8 cellular contexts compared by ENCODE assay signal in genomic region chr17:51153210-51154072, GRCh38. TPM values are rescaled to one million over a fixed set of nuclear protein-coding genes. Genes with fewer than 3 reads are reported as not detected.
A peak's percentile ranks its signal among the peaks of the same experiment; 100 is the strongest.
DNase-seq lines count a peak whose midpoint lies in the region; ATAC-seq and TF ChIP-seq lines count a peak whose summit lies in the region.

Gene NME1 (plus strand): TSS chr17:51153559. CDS start chr17:51155655, 2,096 bp downstream.

- peak; percentile 81 for TF ChIP-seq CTCF in fibroblast of mammary gland (conservative IDR thresholded peaks at IDR 0.05; ENCODE audit: control insufficient read depth, insufficient read depth, low read depth, low read length)

- H3K79me2 ChIP-seq in GM23248 (ENCODE audit: insufficient read depth): peaks cover 50% of the 10 kb centered on the region

- no peaks in the 10 kb centered on the region for H3K27me3 Mint-ChIP-seq in activated T-helper 1 cell treated with anti-CD3 and anti-CD28 coated beads, Interleukin-12 subunit alpha, Interleukin-12 subunit beta, Interleukin-2, Interleukin-4 antibody, amounts not matched to agents 30 ng/mL and 10 ng/mL and 1 ng/mL, durations not matched to agents 14 hours and 24 hours and 36 hours (ENCODE audit: insufficient read depth)
- no peaks in the 10 kb centered on the region for H3K27me3 Mint-ChIP-seq in naive thymus-derived CD8-positive, alpha-beta T cell

- H3K4me1 ChIP-seq in GM23248 (ENCODE audit: insufficient read depth): peaks cover 11% of the 10 kb centered on the region; the same call in 1 of the 2 replicates

- peaks cover 21% of the 10 kb centered on the region for H3K4me1 Mint-ChIP-seq in activated T-helper 1 cell treated with anti-CD3 and anti-CD28 coated beads, Interleukin-12 subunit alpha, Interleukin-12 subunit beta, Interleukin-2, Interleukin-4 antibody, amounts not matched to agents 30 ng/mL and 10 ng/mL and 1 ng/mL, durations not matched to agents 14 hours and 24 hours and 36 hours (ENCODE audit: low read depth)
- peaks cover 0 to 12% (median 5%) of the 10 kb centered on the region in 4 donors for H3K4me1 Mint-ChIP-seq in naive thymus-derived CD8-positive, alpha-beta T cell

- intact Hi-C loops in activated T-helper 1 cell treated with anti-CD3 and anti-CD28 coated beads, Interleukin-12 subunit alpha, Interleukin-12 subunit beta, Interleukin-2, Interleukin-4 antibody, amounts not matched to agents 30 ng/mL and 10 ng/mL and 1 ng/mL, durations not matched to agents 14 hours and 24 hours and 36 hours (cut with micrococcal nuclease): loop anchor here (1.0 to 10.0 kb wide), 8 partner anchors 13 to 449 kb away; partner anchors contain the start of genes ANKRD40, MBTD1, NME2 and TOB1

- peaks cover 19% of the 10 kb centered on the region for H3K36me3 Mint-ChIP-seq in activated T-helper 1 cell treated with anti-CD3 and anti-CD28 coated beads, Interleukin-12 subunit alpha, Interleukin-12 subunit beta, Interleukin-2, Interleukin-4 antibody, amounts not matched to agents 30 ng/mL and 10 ng/mL and 1 ng/mL, durations not matched to agents 14 hours and 24 hours and 36 hours (ENCODE audit: low read depth)
- peaks cover 0 to 27% (median 3%) of the 10 kb centered on the region in 3 donors for H3K36me3 Mint-ChIP-seq in naive thymus-derived CD8-positive, alpha-beta T cell

- H3K9me3 ChIP-seq in GM23248 (ENCODE audit: low read depth): no peaks in the 10 kb centered on the region

- H3K4me3 ChIP-seq in GM23248: peak within 1 kb of the TSS; percentile 83
- H3K4me3 ChIP-seq in fibroblast of mammary gland (ENCODE audit: control insufficient read depth, low read depth, low read length): peak within 1 kb of the TSS; percentile 96

- peak; percentile 91 to 97 for ATAC-seq in naive thymus-derived CD8-positive, alpha-beta T cell

- peaks cover 15% of the 10 kb centered on the region; the same call in 1 of the 2 replicates for H3F3A ChIP-seq in GM23248 (ENCODE audit: insufficient read depth)

- H3K27ac Mint-ChIP-seq in activated T-helper 1 cell treated with anti-CD3 and anti-CD28 coated beads, Interleukin-12 subunit alpha, Interleukin-12 subunit beta, Interleukin-2, Interleukin-4 antibody, amounts not matched to agents 30 ng/mL and 10 ng/mL and 1 ng/mL, durations not matched to agents 14 hours and 24 hours and 36 hours: no peak within 1 kb of the TSS
- no peak within 1 kb of the TSS for H3K27ac Mint-ChIP-seq in naive thymus-derived CD8-positive, alpha-beta T cell

- H4K20me1 ChIP-seq in GM23248 (ENCODE audit: insufficient read depth): no peaks in the 10 kb centered on the region

- POLR2A ChIA-PET in naive thymus-derived CD8-positive, alpha-beta T cell (lab: Charles Lee): interaction anchor here (0.6 to 3.0 kb wide), 9 partner anchors 10 to 301 kb away, joined by 3 to 37 read pairs (median 11); partner anchors contain the start of genes NME2, SPAG9 and TOB1

- H3K36me3 ChIP-seq in GM23248 (ENCODE audit: low read depth): no peaks in the 10 kb centered on the region; the same call in 1 of the 2 replicates

- whole genome bisulfite sequencing in GM23248 (ENCODE audit: low coverage in 1 of 2, low lambda C conversion rate in 2 of 2, missing lambda C conversion rate in 2 of 2), 2 experiments: 1% methylated on average over 58 to 60 of the region's 60 CpGs

- peak; percentile 100 for DNase-seq in EL
- DNase-seq in GM23248: peak; percentile 100
- peak; percentile 100 for DNase-seq in Kasumi-1 (lab: John Stamatoyannopoulos, UW)
- DNase-seq in RKO (ENCODE audit: low spot score): peak; percentile 100
- DNase-seq in activated T-helper 1 cell treated with anti-CD3 and anti-CD28 coated beads, Interleukin-12 subunit alpha, Interleukin-12 subunit beta, Interleukin-2, Interleukin-4 antibody, amounts not matched to agents 30 ng/mL and 10 ng/mL and 1 ng/mL, durations not matched to agents 14 hours and 24 hours and 36 hours (ENCODE audit: low spot score): peak; percentile 96
- peak; percentile 100 for DNase-seq in fibroblast of mammary gland (ENCODE audit: low read depth)
- DNase-seq in naive thymus-derived CD8-positive, alpha-beta T cell: peak; percentile 89 to 99 (median 98)
- DNase-seq in stimulated activated naive CD4-positive, alpha-beta T cell (lab: John Stamatoyannopoulos, UW): peak; percentile 93 to 98 (median 96)

- peak within 1 kb of the TSS; percentile 93 for H2AFZ ChIP-seq in GM23248

- H3K9me3 Mint-ChIP-seq in activated T-helper 1 cell treated with anti-CD3 and anti-CD28 coated beads, Interleukin-12 subunit alpha, Interleukin-12 subunit beta, Interleukin-2, Interleukin-4 antibody, amounts not matched to agents 30 ng/mL and 10 ng/mL and 1 ng/mL, durations not matched to agents 14 hours and 24 hours and 36 hours: no peaks in the 10 kb centered on the region
- no peaks in the 10 kb centered on the region for H3K9me3 Mint-ChIP-seq in naive thymus-derived CD8-positive, alpha-beta T cell

- no peaks in the 10 kb centered on the region for H3K27me3 ChIP-seq in GM23248 (replicated peaks; ENCODE audit: insufficient read depth)

- H3K4me2 ChIP-seq in GM23248 (ENCODE audit: unreplicated experiment): peak within 1 kb of the TSS; percentile 94

- H3K9ac ChIP-seq in GM23248: peak within 1 kb of the TSS; percentile 87

- H3K27ac ChIP-seq in GM23248: peak within 1 kb of the TSS; percentile 79

- in situ Hi-C loops in GM23248 (cut with MboI): no loop called here

- no peak within 1 kb of the TSS for H3K4me3 Mint-ChIP-seq in activated T-helper 1 cell treated with anti-CD3 and anti-CD28 coated beads, Interleukin-12 subunit alpha, Interleukin-12 subunit beta, Interleukin-2, Interleukin-4 antibody, amounts not matched to agents 30 ng/mL and 10 ng/mL and 1 ng/mL, durations not matched to agents 14 hours and 24 hours and 36 hours
- H3K4me3 Mint-ChIP-seq in naive thymus-derived CD8-positive, alpha-beta T cell: no peak within 1 kb of the TSS

- no peaks in the 10 kb centered on the region for H3K9me2 ChIP-seq in GM23248 (ENCODE audit: insufficient read depth)

RNA-seq across cellular contexts. Expression of gene NME1, which starts in this region (rescaled TPM):
- 132 and 133 TPM in 2 replicates for total RNA-seq in GM23248 (2014; rRNA removed; shearing (Covaris generic))
- 242 and 250 TPM in 2 replicates for polyA plus RNA-seq in GM23248 (2016; fragmentation: Nextera tagmentation; extraction: Ambion mirVana)
- total RNA-seq in activated T-helper 1 cell treated with anti-CD3 and anti-CD28 coated beads, Interleukin-12 subunit alpha, Interleukin-12 subunit beta, Interleukin-2, Interleukin-4 antibody, amounts not matched to agents 30 ng/mL and 10 ng/mL and 1 ng/mL, durations not matched to agents 14 hours and 24 hours and 36 hours: 413 and 424 TPM in 2 replicates
- total RNA-seq in naive thymus-derived CD8-positive, alpha-beta T cell: 10 to 100 TPM; 15.8 to 20.0 TPM
- polyA plus RNA-seq in naive thymus-derived CD8-positive, alpha-beta T cell: 10 to 100 TPM; 64.6 to 95.2 (median 82.1) TPM

Comparison
In these comparisons a context has a peak if more than half of its experiments do, and no peak if none do; other contexts are left out.
1. Peak in every context shown above with its lines: DNase-seq, ATAC-seq, H3K4me3 ChIP-seq and H3K27ac ChIP-seq.